In the genomic region with DNA sequence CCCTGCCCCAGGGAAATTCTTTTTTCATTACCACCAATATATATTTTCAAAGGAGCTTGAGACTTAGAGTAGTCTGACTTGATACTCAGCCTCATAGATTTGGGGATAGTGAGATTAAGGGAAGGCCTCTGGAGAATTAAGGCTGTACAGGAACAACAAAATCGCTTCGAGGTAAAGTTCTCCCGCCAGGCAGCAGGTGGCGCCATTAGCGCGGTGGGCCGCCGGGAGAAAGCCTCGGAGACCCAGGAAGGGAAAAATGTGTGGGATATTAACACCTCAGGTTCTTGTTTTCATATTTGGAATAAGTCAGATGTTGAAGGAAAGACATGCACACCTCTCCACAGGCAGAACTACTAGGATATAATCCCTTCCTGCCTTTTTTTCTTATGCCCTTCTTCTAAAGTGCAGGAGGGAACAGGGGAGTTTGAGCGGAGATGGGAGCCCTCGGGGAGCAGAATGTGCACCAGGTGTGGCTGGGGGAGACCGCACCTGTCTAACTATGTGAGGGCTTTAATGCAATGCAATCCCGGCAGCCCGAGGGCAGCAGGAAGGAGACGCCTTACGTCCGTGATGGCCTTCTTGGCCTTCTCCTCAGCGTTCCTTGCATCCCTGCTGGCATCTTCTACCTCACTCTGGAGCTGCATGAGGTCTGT, we compare ENCODE assay signal across 8 cellular contexts. TPM values are rescaled to one million over a fixed set of nuclear protein-coding genes. Genes with fewer than 3 reads are reported as not detected.
DNase-seq lines count a peak whose midpoint lies in the region; ATAC-seq, FAIRE-seq and TF ChIP-seq lines count a peak whose summit lies in the region.

No MANE protein-coding gene starts in this region.

- CTCF ChIA-PET in HEK293 (lab: Yijun Ruan, JAX), result interaction anchor here (0.6 to 10.6 kb wide), 36 partner anchors 12 to 1308 kb away, joined by 3 to 210 read pairs (median 4); no protein-coding TSS in a partner anchor
- CTCF ChIA-PET in activated B cell treated with CpG ODN at 0.5 μM for 24 hours (lab: Charles Lee), result interaction anchor here (0.6 to 5.7 kb wide), 5 partner anchors 14 to 700 kb away, joined by 3 to 47 read pairs (median 9); no protein-coding TSS in a partner anchor

- DNase-seq in D721Med (ENCODE audit: insufficient read length, low spot score) (peak; percentile 51), activated B cell treated with CpG ODN at 0.5 μM for 24 hours (no peak), glutamatergic neuron (peak; percentile 78), stomach (no peak), NCI-H2107 (lab: John Stamatoyannopoulos, UW) (no peak)

- POLR2A ChIA-PET in HEK293 (lab: Yijun Ruan, JAX) (no interaction called here), activated B cell treated with CpG ODN at 0.5 μM for 24 hours (lab: Charles Lee) (no interaction called here)

- no peak overlapping the region for H3K27ac ChIP-seq in HEK293 (ENCODE audit: extremely low read depth, low read depth, low read length)
- no peak overlapping the region for H3K27ac ChIP-seq in stomach

- no peaks in the 10 kb centered on the region for H3K27me3 ChIP-seq in stomach

- peaks cover 0 to 57% of the 10 kb centered on the region in 2 experiments; a peak in 1 of 3 replicates for H3K36me3 ChIP-seq in HEK293 (ENCODE audit: control insufficient read depth in 2 of 2, insufficient read depth in 1 of 2, low read length in 2 of 2)
- H3K36me3 ChIP-seq in stomach, result peaks cover 3 to 62% (median 38%) of the 10 kb centered on the region in 4 donors

- H3K27me3 Mint-ChIP-seq in activated B cell treated with CpG ODN at 0.5 μM for 24 hours, result no peaks in the 10 kb centered on the region
- H3K27me3 Mint-ChIP-seq in glutamatergic neuron (ENCODE audit: unreplicated experiment), result peaks cover 4% of the 10 kb centered on the region

- H3K9me3 ChIP-seq in HEK293 (ENCODE audit: control insufficient read depth, insufficient read depth, low read depth, low read length) (no peaks in the 10 kb centered on the region), stomach (no peaks in the 10 kb centered on the region)

- no peak overlapping the region for H3K27ac Mint-ChIP-seq in activated B cell treated with CpG ODN at 0.5 μM for 24 hours
- H3K27ac Mint-ChIP-seq in glutamatergic neuron (ENCODE audit: unreplicated experiment), result no peak overlapping the region

- no peak overlapping the region for H3K4me3 ChIP-seq in HEK293 (ENCODE audit: low read depth, low read length)
- no peak overlapping the region for H3K4me3 ChIP-seq in stomach

- intact Hi-C loops in activated B cell treated with CpG ODN at 0.5 μM for 24 hours (cut with micrococcal nuclease), result loop anchor here (1.0 to 5.0 kb wide), 2 partner anchors 66 to 214 kb away; partner anchors contain the start of genes ADPRM and SCO1
- intact Hi-C loops in stomach (cut with DNase I; ENCODE audit: low total_unique reads), result no loop called here

- H3K4me3 Mint-ChIP-seq in activated B cell treated with CpG ODN at 0.5 μM for 24 hours (no peak overlapping the region), glutamatergic neuron (ENCODE audit: unreplicated experiment) (no peak overlapping the region)

- H3K4me1 ChIP-seq in HEK293 (ENCODE audit: control insufficient read depth, insufficient read depth, low read length), result no peaks in the 10 kb centered on the region
- no peaks in the 10 kb centered on the region for H3K4me1 ChIP-seq in stomach

- H3K36me3 Mint-ChIP-seq in activated B cell treated with CpG ODN at 0.5 μM for 24 hours (ENCODE audit: low read depth), result peaks cover 23% of the 10 kb centered on the region
- no peaks in the 10 kb centered on the region for H3K36me3 Mint-ChIP-seq in glutamatergic neuron (ENCODE audit: unreplicated experiment)

- H3K4me1 Mint-ChIP-seq in activated B cell treated with CpG ODN at 0.5 μM for 24 hours, result peaks cover 27% of the 10 kb centered on the region
- no peaks in the 10 kb centered on the region for H3K4me1 Mint-ChIP-seq in glutamatergic neuron (ENCODE audit: low read depth, unreplicated experiment)

- TF ChIP-seq POLR2A in stomach (IDR thresholded peaks at IDR 0.05), result no peak

- TF ChIP-seq CTCF in D721Med (IDR thresholded peaks at IDR 0.05; ENCODE audit: insufficient read depth, missing control alignments) (peak; percentile 57), HEK293 (tag by site-specific recombination; IDR thresholded peaks at IDR 0.05) (peak; percentile 49), activated B cell treated with CpG ODN at 0.5 μM for 24 hours (IDR thresholded peaks at IDR 0.05) (peak; percentile 63), glutamatergic neuron (IDR thresholded peaks at IDR 0.05; ENCODE audit: partially characterized antibody, unreplicated experiment) (peak; percentile 84), stomach (IDR thresholded peaks at IDR 0.05) (peak in 5 of 7 experiments; percentile 22 to 74 (median 65))

- H3K9me3 Mint-ChIP-seq in activated B cell treated with CpG ODN at 0.5 μM for 24 hours, result no peaks in the 10 kb centered on the region
- H3K9me3 Mint-ChIP-seq in glutamatergic neuron (ENCODE audit: unreplicated experiment), result peaks cover 2% of the 10 kb centered on the region

- FAIRE-seq in D721Med (lab: Jason Lieb, UNC), result no peak

- ATAC-seq in activated B cell treated with CpG ODN at 0.5 μM for 24 hours (ENCODE audit: low read depth), result no peak
- no peak for ATAC-seq in HG03457 (IDR thresholded peaks at IDR 0.05; ENCODE audit: unreplicated experiment)
- ATAC-seq in HG03521 (IDR thresholded peaks at IDR 0.05; ENCODE audit: unreplicated experiment), result no peak

- no peak for TF ChIP-seq EP300 in stomach (IDR thresholded peaks at IDR 0.05)

- 48 to 52% (median 49%) methylated on average over 18 of the region's 18 CpGs for WGBS in stomach, 5 donors

TF ChIP-seq in HEK293, 187 proteins besides CTCF, POLR2A, EP300 and RAD21:
- no peak for TF ChIP-seq TRIM28 (IDR thresholded peaks at IDR 0.05; ENCODE audit: borderline replicate concordance, low read length)
- TF ChIP-seq ZNF654 (tag by site-specific recombination; IDR thresholded peaks at IDR 0.05; ENCODE audit: low read depth), result peak; percentile 50
- TF ChIP-seq YY1 (tag by site-specific recombination; IDR thresholded peaks at IDR 0.05), result no peak
- TF ChIP-seq IKZF3 (tag by site-specific recombination; IDR thresholded peaks at IDR 0.05), result peak; percentile 54
- TF ChIP-seq ZNF521 (tag by site-specific recombination; IDR thresholded peaks at IDR 0.05), result no peak

RNA-seq across cellular contexts. Expression of gene MYH3, which starts 25.9 kb away (rescaled TPM):
- total RNA-seq in activated B cell treated with CpG ODN at 0.5 μM for 24 hours (5.8 and 5.9 TPM in 2 replicates), glutamatergic neuron (ENCODE audit: unreplicated experiment) (2.1 TPM), stomach (1 to 10 TPM in 3 of 5 donors, under 1 TPM in 2; 0.45 to 8.3 (median 2.3) TPM)
- polyA plus RNA-seq in stomach, result 1 to 10 TPM; 1.2 to 5.1 (median 4.2) TPM

Comparison
In these comparisons a context has a peak if more than half of its experiments do, and no peak if none do; other contexts are left out.
1. DNase-seq: peak in D721Med (single experiment) and glutamatergic neuron (single experiment); none in activated B cell treated with CpG ODN at 0.5 μM for 24 hours (single experiment), stomach (single experiment) and NCI-H2107 (single experiment).
2. Peak in every context shown above with its lines, with median percentiles within 50 percentile points of each other: CTCF ChIP-seq.